Comparison of ENCODE assay signal across 19 cellular contexts in genomic region chr4:133997440-133997839, GRCh38.
DNase-seq lines count a peak whose midpoint lies in the region; ATAC-seq and TF ChIP-seq lines count a peak whose summit lies in the region.
"Had no signal": no experiment of that assay in that cellular context is flagged by ENCODE, and none has a peak within 500 bp of the region (broad histone marks: within the 10 kb centered on the region; RNA-seq: fewer than 3 reads in every experiment).

No MANE protein-coding gene starts in this region.

- H3K9ac ChIP-seq in PC-3 (ENCODE audit: low read length) (no peak overlapping the region), fibroblast of lung (ENCODE audit: insufficient read depth, low read length) (no peak overlapping the region), smooth muscle cell (ENCODE audit: low read depth) (no peak overlapping the region)
- H3K9ac ChIP-seq: BLaER1 had no signal

- POLR2A ChIA-PET in PC-3 (lab: Charles Lee; ENCODE audit: unreplicated experiment), result no interaction called here

- DNase-seq in GM04504 (ENCODE audit: low read depth), result peak; percentile 61
- DNase-seq in PC-3, result peak; percentile 2
- DNase-seq in fibroblast of lung (ENCODE audit: low read depth in 2 of 2), result peak; percentile 0 to 84
- DNase-seq in smooth muscle cell (lab: John Stamatoyannopoulos, UW; ENCODE audit: unreplicated experiment), result no peak
- DNase-seq in activated CD4-positive, alpha-beta T cell treated with anti-CD3 and anti-CD28 coated beads, Interleukin-2, amount 10 ng/mL, durations not matched to agents 24 days and 14 days, result no peak
- no peak for DNase-seq in activated T-cell treated with anti-CD3 and anti-CD28 coated beads, Interleukin-2, amount 50 U/mL, for 72 hours
- DNase-seq in Kasumi-1 (lab: John Stamatoyannopoulos, UW), result no peak
- DNase-seq: CD8-positive, alpha-beta T cell; DMS79; GDM1; KBM-7; NCI-H1048; NCI-H1436 treated with DMSO at 0.1 percent for 48 hours; NCI-H2081; NCI-H510A; NCI-H774; SW 1271 had no signal

- CTCF ChIA-PET in PC-3 (lab: Charles Lee), result no interaction called here

- no peak overlapping the region for H3K4me3 Mint-ChIP-seq in activated CD4-positive, alpha-beta T cell treated with anti-CD3 and anti-CD28 coated beads, Interleukin-2, amount 10 ng/mL, durations not matched to agents 24 days and 14 days
- H3K4me3 Mint-ChIP-seq in activated T-cell treated with anti-CD3 and anti-CD28 coated beads, Interleukin-2, amount 50 U/mL, for 72 hours, result no peak overlapping the region
- H3K4me3 Mint-ChIP-seq: CD8-positive, alpha-beta T cell had no signal

- ATAC-seq in PC-3 (no peak), HG03354 (IDR thresholded peaks at IDR 0.05; ENCODE audit: poor library complexity, severe bottlenecking, unreplicated experiment) (no peak)
- no peak for ATAC-seq in activated T-cell treated with anti-CD3 and anti-CD28 coated beads, Interleukin-2, amount 50 U/mL, for 72 hours (replicated peaks in 1 of 2)
- ATAC-seq: CD8-positive, alpha-beta T cell had no signal

- H3K4me3 ChIP-seq in PC-3 (ENCODE audit: low read length), result no peak overlapping the region
- H3K4me3 ChIP-seq in fibroblast of lung (replicated peaks in 1 of 4; ENCODE audit: control extremely low read depth in 1 of 4, insufficient read depth in 1 of 4, low read depth in 3 of 4, low read length in 4 of 4), result no peak overlapping the region
- H3K4me3 ChIP-seq in smooth muscle cell, result no peak overlapping the region
- H3K4me3 ChIP-seq: BLaER1 had no signal

- H3F3A ChIP-seq in PC-3 (ENCODE audit: low read length, unreplicated experiment), result no peaks in the 10 kb centered on the region
- H3F3A ChIP-seq in smooth muscle cell (ENCODE audit: low read depth), result peaks cover 6% of the 10 kb centered on the region

- H3K36me3 Mint-ChIP-seq in activated CD4-positive, alpha-beta T cell treated with anti-CD3 and anti-CD28 coated beads, Interleukin-2, amount 10 ng/mL, durations not matched to agents 24 days and 14 days (ENCODE audit: low read depth), result no peaks in the 10 kb centered on the region
- peaks cover 0 to 1% of the 10 kb centered on the region in 2 donors for H3K36me3 Mint-ChIP-seq in activated T-cell treated with anti-CD3 and anti-CD28 coated beads, Interleukin-2, amount 50 U/mL, for 72 hours (ENCODE audit: insufficient read depth in 2 of 2)
- H3K36me3 Mint-ChIP-seq: CD8-positive, alpha-beta T cell had no signal

- 33% methylated on average over 1 of the region's 1 CpG for WGBS in smooth muscle cell (ENCODE audit: low lambda C conversion rate)

- intact Hi-C loops in PC-3 (cut with micrococcal nuclease), result no loop called here
- intact Hi-C loops in activated CD4-positive, alpha-beta T cell treated with anti-CD3 and anti-CD28 coated beads, Interleukin-2, amount 10 ng/mL, durations not matched to agents 24 days and 14 days (cut with micrococcal nuclease), result no loop called here

- H3K9me2 ChIP-seq in PC-3 (replicated peaks; ENCODE audit: low read length), result no peaks in the 10 kb centered on the region

- BruUV-seq in PC-3 (replicated peaks; lab: Mats Ljungman, UMichigan), result no TSS peak

- H4K20me1 ChIP-seq in PC-3 (ENCODE audit: low read length) (no peaks in the 10 kb centered on the region), fibroblast of lung (ENCODE audit: control insufficient read depth, extremely low read depth, insufficient read depth, low read length) (no peaks in the 10 kb centered on the region), smooth muscle cell (ENCODE audit: low read depth) (no peaks in the 10 kb centered on the region)
- H4K20me1 ChIP-seq: BLaER1 had no signal

- no peaks in the 10 kb centered on the region for H3K79me2 ChIP-seq in PC-3 (ENCODE audit: low read length)
- H3K79me2 ChIP-seq in fibroblast of lung (ENCODE audit: control insufficient read depth, insufficient read depth, low read length), result no peaks in the 10 kb centered on the region
- H3K79me2 ChIP-seq in smooth muscle cell (ENCODE audit: low read depth), result no peaks in the 10 kb centered on the region

- no peaks in the 10 kb centered on the region for H3K27me3 Mint-ChIP-seq in activated CD4-positive, alpha-beta T cell treated with anti-CD3 and anti-CD28 coated beads, Interleukin-2, amount 10 ng/mL, durations not matched to agents 24 days and 14 days
- no peaks in the 10 kb centered on the region for H3K27me3 Mint-ChIP-seq in activated T-cell treated with anti-CD3 and anti-CD28 coated beads, Interleukin-2, amount 50 U/mL, for 72 hours (ENCODE audit: low read depth)

- H3K4me2 ChIP-seq in PC-3 (ENCODE audit: low read length) (no peak overlapping the region), fibroblast of lung (ENCODE audit: extremely low read depth, insufficient read depth, low read length) (no peak overlapping the region), smooth muscle cell (peak overlapping the region; percentile 52)
- H3K4me2 ChIP-seq: BLaER1 had no signal

- H3K4me1 Mint-ChIP-seq in activated CD4-positive, alpha-beta T cell treated with anti-CD3 and anti-CD28 coated beads, Interleukin-2, amount 10 ng/mL, durations not matched to agents 24 days and 14 days, result no peaks in the 10 kb centered on the region
- no peaks in the 10 kb centered on the region for H3K4me1 Mint-ChIP-seq in activated T-cell treated with anti-CD3 and anti-CD28 coated beads, Interleukin-2, amount 50 U/mL, for 72 hours (ENCODE audit: low read depth)

- H3K4me1 ChIP-seq in PC-3 (ENCODE audit: insufficient read depth, low read length), result peaks cover 8% of the 10 kb centered on the region
- H3K4me1 ChIP-seq in fibroblast of lung (ENCODE audit: control insufficient read depth, extremely low read depth, insufficient read depth, low read length), result no peaks in the 10 kb centered on the region
- H3K4me1 ChIP-seq in smooth muscle cell (ENCODE audit: low read depth), result peaks cover 5% of the 10 kb centered on the region
- H3K4me1 ChIP-seq: BLaER1 had no signal

- H3K9me3 Mint-ChIP-seq in activated CD4-positive, alpha-beta T cell treated with anti-CD3 and anti-CD28 coated beads, Interleukin-2, amount 10 ng/mL, durations not matched to agents 24 days and 14 days, result no peaks in the 10 kb centered on the region
- H3K9me3 Mint-ChIP-seq in activated T-cell treated with anti-CD3 and anti-CD28 coated beads, Interleukin-2, amount 50 U/mL, for 72 hours, result peaks cover 2 to 5% of the 10 kb centered on the region in 2 donors

- no peaks in the 10 kb centered on the region for H3K27me3 ChIP-seq in PC-3 (ENCODE audit: low read length)
- no peaks in the 10 kb centered on the region for H3K27me3 ChIP-seq in fibroblast of lung (ENCODE audit: control insufficient read depth, insufficient read depth, low read length)
- no peaks in the 10 kb centered on the region for H3K27me3 ChIP-seq in smooth muscle cell (ENCODE audit: low read depth)
- H3K27me3 ChIP-seq: BLaER1 had no signal

- no peaks in the 10 kb centered on the region for H3K9me3 ChIP-seq in PC-3 (ENCODE audit: low read length)
- H3K9me3 ChIP-seq in fibroblast of lung (ENCODE audit: control insufficient read depth, insufficient read depth, low read depth, low read length), result no peaks in the 10 kb centered on the region
- no peaks in the 10 kb centered on the region for H3K9me3 ChIP-seq in smooth muscle cell (replicated peaks; ENCODE audit: low read depth)

- H3K36me3 ChIP-seq in PC-3 (ENCODE audit: low read depth, low read length) (no peaks in the 10 kb centered on the region), fibroblast of lung (ENCODE audit: control insufficient read depth, insufficient read depth, low read length) (no peaks in the 10 kb centered on the region), smooth muscle cell (ENCODE audit: low read depth) (no peaks in the 10 kb centered on the region)
- H3K36me3 ChIP-seq: BLaER1 had no signal

- H3K27ac ChIP-seq in PC-3 (ENCODE audit: low read length), result no peak overlapping the region
- H3K27ac ChIP-seq in fibroblast of lung (ENCODE audit: insufficient read depth, low read length), result no peak overlapping the region
- H3K27ac ChIP-seq in smooth muscle cell (ENCODE audit: low read depth), result peak overlapping the region; percentile 61
- H3K27ac ChIP-seq: BLaER1 had no signal

- no peak overlapping the region for H2AFZ ChIP-seq in PC-3 (ENCODE audit: low read length)
- no peak overlapping the region for H2AFZ ChIP-seq in fibroblast of lung (ENCODE audit: low read length)
- H2AFZ ChIP-seq in smooth muscle cell (ENCODE audit: low read depth), result no peak overlapping the region

- H3K27ac Mint-ChIP-seq in activated CD4-positive, alpha-beta T cell treated with anti-CD3 and anti-CD28 coated beads, Interleukin-2, amount 10 ng/mL, durations not matched to agents 24 days and 14 days, result no peak overlapping the region
- H3K27ac Mint-ChIP-seq in activated T-cell treated with anti-CD3 and anti-CD28 coated beads, Interleukin-2, amount 50 U/mL, for 72 hours, result no peak overlapping the region
- H3K27ac Mint-ChIP-seq: CD8-positive, alpha-beta T cell had no signal

- TF ChIP-seq CTCF in PC-3 (conservative IDR thresholded peaks at IDR 0.05; ENCODE audit: low read depth, low read length), result no peak
- no peak for TF ChIP-seq CTCF in fibroblast of lung (conservative IDR thresholded peaks at IDR 0.05 in 1 of 2, IDR thresholded peaks at IDR 0.05 in 1 of 2; ENCODE audit: low read depth in 1 of 2, low read length in 2 of 2)
- TF ChIP-seq CTCF in smooth muscle cell (IDR thresholded peaks at IDR 0.05; ENCODE audit: borderline replicate concordance, insufficient read depth, poor library complexity, severe bottlenecking), result no peak

Comparison
In these comparisons a context has a peak if more than half of its experiments do, and no peak if none do; other contexts are left out.
1. DNase-seq: peak in GM04504 (single experiment), PC-3 (single experiment) and fibroblast of lung (2 of 2); none in smooth muscle cell (single experiment), activated CD4-positive, alpha-beta T cell treated with anti-CD3 and anti-CD28 coated beads, Interleukin-2, amount 10 ng/mL, durations not matched to agents 24 days and 14 days (single experiment), activated T-cell treated with anti-CD3 and anti-CD28 coated beads, Interleukin-2, amount 50 U/mL, for 72 hours (0 of 2) and Kasumi-1 (0 of 2).